In genomic region chr12:69645031-69645430, GRCh38 we compare ENCODE assay signal across 32 cellular contexts. TPM values are rescaled to one million over a fixed set of nuclear protein-coding genes. Genes with fewer than 3 reads are reported as not detected.
"Had no signal": no experiment of that assay in that cellular context is flagged by ENCODE, and none has a peak within 500 bp of the region (broad histone marks: within the 10 kb centered on the region; RNA-seq: fewer than 3 reads in every experiment).

No MANE protein-coding gene starts in this region.

- DNase-seq: activated CD4-positive, alpha-beta T cell treated with anti-CD3 and anti-CD28 coated beads, Interleukin-2, amount 50 U/mL, for 1 hour; activated CD8-positive, alpha-beta T cell treated with anti-CD3 and anti-CD28 coated beads for 36 hours; activated gamma-delta T cell treated with Interleukin-2 at 50 U/mL for 16 hours; activated naive CD4-positive, alpha-beta T cell treated with anti-CD3 and anti-CD28 coated beads, Interleukin-2, amount 50 U/mL, for 16 hours; activated T-cell treated with anti-CD3 and anti-CD28 coated beads, Interleukin-2, amount 50 U/mL, for 4 hours; amniotic stem cell; caudate nucleus; gastrocnemius medialis; glutamatergic neuron; left cardiac atrium; left ventricle myocardium superior; naive thymus-derived CD4-positive, alpha-beta T cell; ovary; right lobe of liver; small intestine; stimulated activated CD4-positive, alpha-beta T cell treated with anti-CD3 and anti-CD28 coated beads, Interleukin-2, amount 100 ng/mL, for 24 hours; stimulated activated naive CD4-positive, alpha-beta T cell; T-helper 2 cell; testis; transverse colon had no signal

- H3K27me3 ChIP-seq: gastrocnemius medialis, hepatocyte, ovary, right lobe of liver, testis, transverse colon had no signal

- H3K27ac ChIP-seq: gastrocnemius medialis, hepatocyte, ovary, right lobe of liver, testis, transverse colon had no signal

- H3K9me3 ChIP-seq: gastrocnemius medialis, ovary, right lobe of liver, testis, transverse colon had no signal

- H3K36me3 ChIP-seq: gastrocnemius medialis, ovary, right lobe of liver, transverse colon had no signal

- H3K4me3 ChIP-seq: gastrocnemius medialis, hepatocyte, ovary, right lobe of liver, testis, transverse colon had no signal

- H2AFZ ChIP-seq: hepatocyte had no signal

- H3K4me2 ChIP-seq: hepatocyte had no signal

- H3K79me2 ChIP-seq: hepatocyte had no signal

- H3K4me1 ChIP-seq: right lobe of liver, testis, transverse colon had no signal

- ATAC-seq: activated CD8-positive, alpha-beta T cell treated with anti-CD3 and anti-CD28 coated beads for 36 hours; activated T-cell treated with anti-CD3 and anti-CD28 coated beads, Interleukin-2, amount 50 U/mL, for 4 hours; activated T-helper 17 cell treated with anti-CD3 and anti-CD28 coated beads, Interleukin-2, amount 50 U/mL, for 72 hours; gastrocnemius medialis; left cardiac atrium; left ventricle myocardium superior; naive thymus-derived CD4-positive, alpha-beta T cell; right lobe of liver; WTC11 had no signal

RNA-seq across cellular contexts. Expression of gene LRRC10, which starts 34.3 kb away (rescaled TPM):
- total RNA-seq: activated CD8-positive, alpha-beta T cell treated with anti-CD3 and anti-CD28 coated beads for 36 hours; activated T-cell treated with anti-CD3 and anti-CD28 coated beads, Interleukin-2, amount 50 U/mL, for 4 hours; activated T-helper 17 cell treated with anti-CD3 and anti-CD28 coated beads, Interleukin-2, amount 50 U/mL, for 72 hours; endothelial cell of umbilical vein; gastrocnemius medialis; hepatocyte; lung microvascular endothelial cell; mesothelial cell of epicardium; naive thymus-derived CD4-positive, alpha-beta T cell; ovary; progenitor cell of endocrine pancreas; renal cortical epithelial cell; right lobe of liver; transverse colon; urinary bladder; WTC11 had no signal
- polyA plus RNA-seq: endothelial cell of umbilical vein; esophagus; hepatocyte; keratinocyte; naive thymus-derived CD4-positive, alpha-beta T cell; neural cell; ovary; small intestine; urinary bladder had no signal

RNA-seq across cellular contexts. Expression of gene BEST3, which starts 54.1 kb away (rescaled TPM):
- total RNA-seq: activated CD8-positive, alpha-beta T cell treated with anti-CD3 and anti-CD28 coated beads for 36 hours; activated T-cell treated with anti-CD3 and anti-CD28 coated beads, Interleukin-2, amount 50 U/mL, for 4 hours; activated T-helper 17 cell treated with anti-CD3 and anti-CD28 coated beads, Interleukin-2, amount 50 U/mL, for 72 hours; naive thymus-derived CD4-positive, alpha-beta T cell; ovary; progenitor cell of endocrine pancreas; right lobe of liver; transverse colon; WTC11 had no signal
- polyA plus RNA-seq: esophagus; naive thymus-derived CD4-positive, alpha-beta T cell; urinary bladder had no signal
